2 cellular contexts compared by ENCODE assay signal in the genomic region with DNA sequence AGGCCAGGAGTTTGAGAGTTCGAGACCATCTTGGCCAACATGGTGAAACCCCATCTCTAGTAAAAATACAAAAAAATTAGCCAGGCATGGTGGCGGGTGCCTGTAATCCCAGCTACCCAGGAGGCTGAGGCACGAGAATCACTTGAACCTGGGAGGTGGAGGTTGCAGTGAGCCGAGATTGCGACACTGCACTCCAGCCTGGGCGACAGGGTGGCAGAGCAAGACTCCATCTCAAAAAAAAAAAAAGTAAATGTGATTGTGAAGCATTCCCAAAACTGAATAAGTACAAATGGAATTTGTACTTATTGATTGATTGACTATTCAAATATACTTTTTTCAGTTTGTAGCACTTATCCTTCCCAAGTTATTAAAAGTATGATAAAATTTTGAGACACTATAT.
TF ChIP-seq lines count a peak whose summit lies in the region.

No MANE protein-coding gene starts in this region.

TF ChIP-seq in K562, 482 proteins besides CTCF, POLR2A, EP300 and RAD21:
- 0 out of 2 replicates have a peak, but pooled peaks have one; percentile 28 for TF ChIP-seq CEBPB (tag; IDR thresholded peaks at IDR 0.05)

TF ChIP-seq in HepG2, 621 proteins besides CTCF, POLR2A, EP300 and RAD21:
- TF ChIP-seq, protein P1, sequence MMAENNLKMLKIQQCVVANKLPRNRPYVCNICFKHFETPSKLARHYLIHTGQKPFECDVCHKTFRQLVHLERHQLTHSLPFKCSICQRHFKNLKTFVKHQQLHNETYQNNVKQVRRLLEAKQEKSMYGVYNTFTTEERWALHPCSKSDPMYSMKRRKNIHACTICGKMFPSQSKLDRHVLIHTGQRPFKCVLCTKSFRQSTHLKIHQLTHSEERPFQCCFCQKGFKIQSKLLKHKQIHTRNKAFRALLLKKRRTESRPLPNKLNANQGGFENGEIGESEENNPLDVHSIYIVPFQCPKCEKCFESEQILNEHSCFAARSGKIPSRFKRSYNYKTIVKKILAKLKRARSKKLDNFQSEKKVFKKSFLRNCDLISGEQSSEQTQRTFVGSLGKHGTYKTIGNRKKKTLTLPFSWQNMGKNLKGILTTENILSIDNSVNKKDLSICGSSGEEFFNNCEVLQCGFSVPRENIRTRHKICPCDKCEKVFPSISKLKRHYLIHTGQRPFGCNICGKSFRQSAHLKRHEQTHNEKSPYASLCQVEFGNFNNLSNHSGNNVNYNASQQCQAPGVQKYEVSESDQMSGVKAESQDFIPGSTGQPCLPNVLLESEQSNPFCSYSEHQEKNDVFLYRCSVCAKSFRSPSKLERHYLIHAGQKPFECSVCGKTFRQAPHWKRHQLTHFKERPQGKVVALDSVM (CRISPR knock-in tag; IDR thresholded peaks at IDR 0.05) = peak; percentile 74
- 0 out of 2 replicates have a peak, but pooled peaks have one; percentile 1 for TF ChIP-seq CEBPB (IDR thresholded peaks at IDR 0.05; ENCODE audit: borderline replicate concordance, low read depth, low read length)
